In the genomic region with DNA sequence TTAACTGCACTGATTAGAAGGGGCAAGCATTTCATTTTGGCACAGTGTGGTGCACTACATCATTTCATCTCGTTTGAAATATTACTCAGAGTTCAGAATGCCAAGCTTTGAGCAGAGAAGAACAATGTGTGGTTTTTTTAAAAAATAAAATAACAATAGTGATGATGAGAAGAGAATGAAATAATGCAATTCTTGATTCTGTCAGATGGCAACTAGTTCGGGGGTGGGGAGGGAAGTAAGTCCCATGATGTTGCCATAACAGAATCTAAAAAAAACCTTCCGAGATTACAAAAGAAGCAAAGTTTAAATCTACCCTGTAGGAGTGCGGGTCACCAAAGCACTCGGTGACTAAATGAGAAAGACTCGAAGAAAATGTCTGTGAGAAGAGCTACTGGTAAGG, we compare ENCODE assay signal across 24 cellular contexts.
DNase-seq lines count a peak whose midpoint lies in the region; ATAC-seq, FAIRE-seq and TF ChIP-seq lines count a peak whose summit lies in the region.
"Had no signal": no experiment of that assay in that cellular context is flagged by ENCODE, and none has a peak within 500 bp of the region (broad histone marks: within the 10 kb centered on the region; RNA-seq: fewer than 3 reads in every experiment).

No MANE protein-coding gene starts in this region.

- H3K4me1 ChIP-seq in astrocyte (ENCODE audit: insufficient read depth, low read length) (peaks cover 12% of the 10 kb centered on the region), smooth muscle cell (ENCODE audit: low read depth) (peaks cover 9% of the 10 kb centered on the region)
- H3K4me1 ChIP-seq: ascending aorta, BE2C, lower lobe of right lung, spleen, thyroid gland had no signal

- peak overlapping the region; percentile 51 for H3K4me2 ChIP-seq in astrocyte (ENCODE audit: low read length)
- peak overlapping the region; percentile 37 for H3K4me2 ChIP-seq in smooth muscle cell

- H3K4me1 Mint-ChIP-seq in astrocyte (ENCODE audit: low read depth, unreplicated experiment) = peaks cover 13% of the 10 kb centered on the region
- H3K4me1 Mint-ChIP-seq: naive B cell had no signal

- H3K36me3 Mint-ChIP-seq in astrocyte (ENCODE audit: low read depth, unreplicated experiment) = no peaks in the 10 kb centered on the region
- H3K36me3 Mint-ChIP-seq: naive B cell had no signal

- peak; percentile 14 for DNase-seq in MG63
- DNase-seq in astrocyte (ENCODE audit: low read depth) = peak; percentile 77
- DNase-seq in fibroblast of the aortic adventitia (ENCODE audit: low read depth) = peak; percentile 90
- DNase-seq in smooth muscle cell (lab: John Stamatoyannopoulos, UW; ENCODE audit: unreplicated experiment) = no peak
- DNase-seq in ureter (ENCODE audit: low spot score) = no peak
- DNase-seq: activated CD4-positive, alpha-beta T cell treated with anti-CD3 and anti-CD28 coated beads for 48 hours; BE2C; dermis blood vessel endothelial cell; GDM1; glutamatergic neuron; Karpas-422; lower lobe of right lung; naive B cell; NCI-H1694; OCI-M1; spleen; T-helper 9 cell; thyroid gland had no signal

- H3K36me3 ChIP-seq in MG63 = no peaks in the 10 kb centered on the region
- no peaks in the 10 kb centered on the region for H3K36me3 ChIP-seq in astrocyte (ENCODE audit: insufficient read depth, low read length)
- no peaks in the 10 kb centered on the region for H3K36me3 ChIP-seq in smooth muscle cell (ENCODE audit: low read depth)
- H3K36me3 ChIP-seq: ascending aorta, BE2C, lower lobe of right lung, spleen, thyroid gland had no signal

- ATAC-seq in HG02970 (IDR thresholded peaks at IDR 0.05; ENCODE audit: low FRiP score, unreplicated experiment) (no peak), HG03520 (IDR thresholded peaks at IDR 0.05; ENCODE audit: unreplicated experiment) (no peak)
- ATAC-seq: lower lobe of right lung had no signal

- no peaks in the 10 kb centered on the region for H4K20me1 ChIP-seq in astrocyte (ENCODE audit: insufficient read depth, low read length)
- H4K20me1 ChIP-seq in smooth muscle cell (ENCODE audit: low read depth) = no peaks in the 10 kb centered on the region

- TF ChIP-seq CTCF in astrocyte (IDR thresholded peaks at IDR 0.05; ENCODE audit: insufficient read depth, low read depth, low read length) = no peak
- no peak for TF ChIP-seq CTCF in fibroblast of the aortic adventitia (IDR thresholded peaks at IDR 0.05; ENCODE audit: insufficient read depth, low read length)
- no peak for TF ChIP-seq CTCF in smooth muscle cell (IDR thresholded peaks at IDR 0.05; ENCODE audit: borderline replicate concordance, insufficient read depth, poor library complexity, severe bottlenecking)

- no peaks in the 10 kb centered on the region for H3K9me3 ChIP-seq in MG63
- no peaks in the 10 kb centered on the region for H3K9me3 ChIP-seq in astrocyte (ENCODE audit: insufficient read depth, low read depth, low read length)
- H3K9me3 ChIP-seq in smooth muscle cell (replicated peaks; ENCODE audit: low read depth) = no peaks in the 10 kb centered on the region
- H3K9me3 ChIP-seq: ascending aorta, BE2C, lower lobe of right lung, spleen, thyroid gland had no signal

- H3K79me2 ChIP-seq in astrocyte (ENCODE audit: insufficient read depth, low read length) (no peaks in the 10 kb centered on the region), smooth muscle cell (ENCODE audit: low read depth) (no peaks in the 10 kb centered on the region)

- H2AFZ ChIP-seq in astrocyte (ENCODE audit: low read depth, low read length) = no peak overlapping the region
- H2AFZ ChIP-seq in smooth muscle cell (ENCODE audit: low read depth) = no peak overlapping the region

- FAIRE-seq in astrocyte (lab: Jason Lieb, UNC) = no peak
- FAIRE-seq: D721Med, GM12892 had no signal

- no peaks in the 10 kb centered on the region for H3K27me3 ChIP-seq in MG63
- no peaks in the 10 kb centered on the region for H3K27me3 ChIP-seq in astrocyte (ENCODE audit: insufficient read depth, low read length)
- no peaks in the 10 kb centered on the region for H3K27me3 ChIP-seq in smooth muscle cell (ENCODE audit: low read depth)
- H3K27me3 ChIP-seq: ascending aorta, BE2C, spleen, thyroid gland had no signal

- H3K27ac ChIP-seq in astrocyte (ENCODE audit: low read depth, low read length) = peak overlapping the region; percentile 56
- H3K27ac ChIP-seq in smooth muscle cell (ENCODE audit: low read depth) = peak overlapping the region; percentile 29
- H3K27ac ChIP-seq: ascending aorta, lower lobe of right lung, spleen, thyroid gland had no signal

- no peak overlapping the region for H3K4me3 Mint-ChIP-seq in astrocyte (ENCODE audit: unreplicated experiment)
- H3K4me3 Mint-ChIP-seq: naive B cell had no signal

- no peaks in the 10 kb centered on the region for H3K9me3 Mint-ChIP-seq in astrocyte (ENCODE audit: unreplicated experiment)

- no peaks in the 10 kb centered on the region for H3K27me3 Mint-ChIP-seq in astrocyte (ENCODE audit: low read depth, unreplicated experiment)
- H3K27me3 Mint-ChIP-seq: naive B cell, progenitor cell of endocrine pancreas had no signal

- no peaks in the 10 kb centered on the region for H3F3A ChIP-seq in smooth muscle cell (ENCODE audit: low read depth)

- no peak overlapping the region for H3K4me3 ChIP-seq in MG63
- peak overlapping the region; percentile 2 for H3K4me3 ChIP-seq in astrocyte (ENCODE audit: insufficient read depth, low read depth, low read length)
- H3K4me3 ChIP-seq in fibroblast of the aortic adventitia (ENCODE audit: low read depth, low read length) = no peak overlapping the region
- no peak overlapping the region for H3K4me3 ChIP-seq in smooth muscle cell
- H3K4me3 ChIP-seq: ascending aorta, lower lobe of right lung, spleen, thyroid gland had no signal

- peak overlapping the region; percentile 21 for H3K27ac Mint-ChIP-seq in astrocyte (ENCODE audit: unreplicated experiment)
- H3K27ac Mint-ChIP-seq: naive B cell, progenitor cell of endocrine pancreas had no signal

- WGBS in smooth muscle cell (ENCODE audit: low lambda C conversion rate) = 39% methylated on average over 6 of the region's 6 CpGs

- peak overlapping the region; percentile 42 for H3K9ac ChIP-seq in astrocyte (ENCODE audit: low read length)
- no peak overlapping the region for H3K9ac ChIP-seq in smooth muscle cell (ENCODE audit: low read depth)

Comparison
In these comparisons a context has a peak if more than half of its experiments do, and no peak if none do; other contexts are left out.
1. DNase-seq: peak in MG63 (single experiment), astrocyte (single experiment) and fibroblast of the aortic adventitia (single experiment); none in smooth muscle cell (single experiment) and ureter (single experiment).